Comparison of ENCODE assay signal across 1 cellular context in genomic region chr10:60536529-60537114, GRCh38.
TF ChIP-seq lines count a peak whose summit lies in the region.

No MANE protein-coding gene starts in this region.

TF ChIP-seq in SK-N-SH, 30 proteins besides CTCF, POLR2A, EP300 and RAD21 (continued from another document):
- TF ChIP-seq FOXM1 (IDR thresholded peaks at IDR 0.05; ENCODE audit: low read depth): no peak
- no peak for TF ChIP-seq ZBTB33 (IDR thresholded peaks at IDR 0.05; ENCODE audit: borderline replicate concordance, low read depth)
- no peak for TF ChIP-seq FOXJ3 (CRISPR knock-in tag; IDR thresholded peaks at IDR 0.05)
- no peak; the same call in 1 of the 2 replicates for TF ChIP-seq NFIC (IDR thresholded peaks at IDR 0.05; ENCODE audit: borderline replicate concordance)
- no peak for TF ChIP-seq YY1 (IDR thresholded peaks at IDR 0.05; ENCODE audit: low read depth)
- TF ChIP-seq SMC3 (IDR thresholded peaks at IDR 0.05; ENCODE audit: low read depth, low read length): no peak
- no peak for TF ChIP-seq RCOR1 (IDR thresholded peaks at IDR 0.05; ENCODE audit: low read length)
- TF ChIP-seq JUND (IDR thresholded peaks at IDR 0.05): peak; percentile 68
- TF ChIP-seq RFX5 (IDR thresholded peaks at IDR 0.05; ENCODE audit: low read length): no peak
- TF ChIP-seq RXRA (IDR thresholded peaks at IDR 0.05; ENCODE audit: borderline replicate concordance, low read depth): no peak
- no peak for TF ChIP-seq TEAD4 (IDR thresholded peaks at IDR 0.05; ENCODE audit: borderline replicate concordance, insufficient read depth)
